ENCODE assay signal across 2 cellular contexts in the genomic region with DNA sequence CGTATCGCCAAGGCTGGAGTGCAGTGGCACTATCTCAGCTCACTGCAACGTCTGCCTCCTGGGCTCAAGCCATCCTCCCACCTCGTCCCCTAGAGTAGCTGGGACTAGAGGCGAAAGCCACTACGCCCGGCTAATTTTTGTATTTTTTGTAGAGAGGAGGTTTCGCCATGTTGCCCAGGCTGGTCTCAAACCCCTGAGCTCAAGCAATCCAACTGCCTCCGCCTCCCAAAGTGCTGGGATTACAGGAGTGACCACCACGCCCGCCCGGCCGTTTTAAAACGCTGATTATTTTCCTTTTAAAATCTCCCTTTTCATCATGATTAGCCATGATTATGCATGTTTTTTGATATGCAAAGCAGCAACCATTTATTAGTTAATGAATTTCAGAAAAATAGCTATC.
TF ChIP-seq lines count a peak whose summit lies in the region.

No MANE protein-coding gene starts in this region.

TF ChIP-seq in SK-N-SH, 30 proteins besides CTCF, POLR2A, EP300 and RAD21 (continued from another document):
- no peak for TF ChIP-seq MXI1 (IDR thresholded peaks at IDR 0.05; ENCODE audit: low read depth, low read length)
- TF ChIP-seq POLR2AphosphoS5 (IDR thresholded peaks at IDR 0.05; ENCODE audit: low read depth, low read length) = no peak
- no peak for TF ChIP-seq GATA2 (CRISPR knock-in tag; IDR thresholded peaks at IDR 0.05)
- TF ChIP-seq TEAD4 (IDR thresholded peaks at IDR 0.05; ENCODE audit: borderline replicate concordance, insufficient read depth) = no peak
- no peak for TF ChIP-seq JUND (IDR thresholded peaks at IDR 0.05)
- no peak for TF ChIP-seq FOSL2 (IDR thresholded peaks at IDR 0.05; ENCODE audit: borderline replicate concordance, low read depth)
- TF ChIP-seq TCF12 (IDR thresholded peaks at IDR 0.05) = no peak
- no peak for TF ChIP-seq FOXM1 (IDR thresholded peaks at IDR 0.05; ENCODE audit: low read depth)
- no peak for TF ChIP-seq TAF1 (IDR thresholded peaks at IDR 0.05; ENCODE audit: borderline replicate concordance, low read depth, low read length)
- TF ChIP-seq USF2 (IDR thresholded peaks at IDR 0.05; ENCODE audit: borderline replicate concordance, low read depth, low read length) = no peak
- TF ChIP-seq GABPA (IDR thresholded peaks at IDR 0.05; ENCODE audit: low read depth) = no peak
- TF ChIP-seq, protein P1, sequence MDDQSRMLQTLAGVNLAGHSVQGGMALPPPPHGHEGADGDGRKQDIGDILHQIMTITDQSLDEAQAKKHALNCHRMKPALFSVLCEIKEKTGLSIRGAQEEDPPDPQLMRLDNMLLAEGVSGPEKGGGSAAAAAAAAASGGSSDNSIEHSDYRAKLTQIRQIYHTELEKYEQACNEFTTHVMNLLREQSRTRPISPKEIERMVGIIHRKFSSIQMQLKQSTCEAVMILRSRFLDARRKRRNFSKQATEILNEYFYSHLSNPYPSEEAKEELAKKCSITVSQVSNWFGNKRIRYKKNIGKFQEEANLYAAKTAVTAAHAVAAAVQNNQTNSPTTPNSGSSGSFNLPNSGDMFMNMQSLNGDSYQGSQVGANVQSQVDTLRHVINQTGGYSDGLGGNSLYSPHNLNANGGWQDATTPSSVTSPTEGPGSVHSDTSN (IDR thresholded peaks at IDR 0.05) = no peak
- TF ChIP-seq SIN3A (IDR thresholded peaks at IDR 0.05; ENCODE audit: borderline replicate concordance, low read depth, low read length) = no peak
- TF ChIP-seq RXRA (IDR thresholded peaks at IDR 0.05; ENCODE audit: borderline replicate concordance, low read depth) = no peak
- TF ChIP-seq RFX5 (IDR thresholded peaks at IDR 0.05; ENCODE audit: low read length) = no peak
- TF ChIP-seq SMC3 (IDR thresholded peaks at IDR 0.05; ENCODE audit: low read depth, low read length) = no peak

TF ChIP-seq in SK-N-SH treated with all-trans-retinoic acid at 6 μM for 48 hours, 23 proteins besides CTCF, POLR2A, EP300 and RAD21 (continued from another document):
- TF ChIP-seq BACH2 (CRISPR knock-in tag; IDR thresholded peaks at IDR 0.05; ENCODE audit: borderline replicate concordance) (no peak), TCF4 (CRISPR knock-in tag; IDR thresholded peaks at IDR 0.05; ENCODE audit: borderline replicate concordance) (no peak), GLIS3 (CRISPR knock-in tag; IDR thresholded peaks at IDR 0.05) (no peak), ARNTL (CRISPR knock-in tag; IDR thresholded peaks at IDR 0.05; ENCODE audit: borderline replicate concordance, low read depth) (no peak), ZFP3 (CRISPR knock-in tag; IDR thresholded peaks at IDR 0.05) (no peak), ISL1 (CRISPR knock-in tag; IDR thresholded peaks at IDR 0.05) (no peak), SNAI2 (CRISPR knock-in tag; IDR thresholded peaks at IDR 0.05) (no peak)
- TF ChIP-seq, protein P2, sequence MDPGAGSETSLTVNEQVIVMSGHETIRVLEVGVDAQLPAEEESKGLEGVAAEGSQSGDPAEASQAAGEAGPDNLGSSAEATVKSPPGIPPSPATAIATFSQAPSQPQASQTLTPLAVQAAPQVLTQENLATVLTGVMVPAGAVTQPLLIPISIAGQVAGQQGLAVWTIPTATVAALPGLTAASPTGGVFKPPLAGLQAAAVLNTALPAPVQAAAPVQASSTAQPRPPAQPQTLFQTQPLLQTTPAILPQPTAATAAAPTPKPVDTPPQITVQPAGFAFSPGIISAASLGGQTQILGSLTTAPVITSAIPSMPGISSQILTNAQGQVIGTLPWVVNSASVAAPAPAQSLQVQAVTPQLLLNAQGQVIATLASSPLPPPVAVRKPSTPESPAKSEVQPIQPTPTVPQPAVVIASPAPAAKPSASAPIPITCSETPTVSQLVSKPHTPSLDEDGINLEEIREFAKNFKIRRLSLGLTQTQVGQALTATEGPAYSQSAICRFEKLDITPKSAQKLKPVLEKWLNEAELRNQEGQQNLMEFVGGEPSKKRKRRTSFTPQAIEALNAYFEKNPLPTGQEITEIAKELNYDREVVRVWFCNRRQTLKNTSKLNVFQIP (CRISPR knock-in tag; IDR thresholded peaks at IDR 0.05; ENCODE audit: borderline replicate concordance, low read depth) = no peak
TF ChIP-seq in SK-N-SH treated with all-trans-retinoic acid at 6 μM for 48 hours: peak in this region for 0.
